Comparison of ENCODE assay signal across 1 cellular context in the genomic region with DNA sequence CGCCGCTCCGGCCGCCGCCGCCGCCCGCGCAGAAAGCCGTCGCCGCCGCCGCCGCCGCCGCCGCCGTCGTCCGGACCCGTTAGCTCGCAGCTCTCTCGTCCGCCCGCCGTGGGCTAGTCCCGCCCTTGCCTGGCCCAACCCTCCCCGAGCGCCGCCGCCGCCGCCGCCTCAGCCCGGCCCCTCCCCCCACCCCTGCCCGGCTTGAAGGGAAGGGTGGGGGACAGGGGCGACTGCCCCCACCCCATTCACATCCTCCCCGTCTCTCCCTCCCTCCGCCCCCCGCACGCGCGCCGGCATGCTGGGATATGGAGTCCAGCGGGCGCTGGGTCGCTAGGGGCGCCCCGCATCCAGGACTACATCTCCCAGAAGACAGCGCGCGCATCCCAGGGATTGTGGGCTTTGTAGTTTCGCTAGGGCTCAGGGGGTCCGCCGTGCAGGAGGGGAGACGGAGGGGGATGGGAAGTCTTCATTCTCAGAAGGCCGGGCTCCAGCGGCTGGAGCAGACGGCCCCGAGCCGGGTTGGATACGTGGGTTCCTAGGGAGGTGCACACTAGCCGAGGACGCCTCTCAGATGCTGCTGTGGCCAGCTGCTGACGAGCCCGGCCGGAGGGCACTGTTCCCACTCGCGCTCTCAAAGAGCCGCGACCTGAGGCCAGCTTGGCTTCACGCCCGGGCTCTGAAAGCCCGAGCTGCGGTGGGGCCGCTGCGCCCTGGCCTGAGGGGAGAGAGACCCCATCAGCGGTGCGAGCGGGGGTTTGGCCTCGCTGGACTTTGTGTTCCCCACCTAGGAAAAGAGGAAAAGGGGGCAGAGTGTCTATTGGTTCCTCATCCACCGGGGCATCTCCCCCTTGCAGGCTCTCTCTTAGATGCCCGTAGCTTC.
TF ChIP-seq lines count a peak whose summit lies in the region.

Gene ST3GAL2 (minus strand): TSS at position 118 of the 880 bp plus-strand sequence. CDS start 40,570 bp downstream, outside the sequence.

TF ChIP-seq in GM12878, 131 proteins besides CTCF, POLR2A, EP300 and RAD21 (continued from another document):
- TF ChIP-seq TCF3 (IDR thresholded peaks at IDR 0.05; ENCODE audit: borderline replicate concordance, insufficient read depth, low read depth, low read length): no peak
- no peak for TF ChIP-seq RAD51 (IDR thresholded peaks at IDR 0.05)
- no peak for TF ChIP-seq BRCA1 (IDR thresholded peaks at IDR 0.05; ENCODE audit: low read depth, low read length)
- TF ChIP-seq SP1 (IDR thresholded peaks at IDR 0.05; ENCODE audit: low read depth, low read length): peak; percentile 11
- TF ChIP-seq REST (IDR thresholded peaks at IDR 0.05; ENCODE audit: low read depth, low read length): no peak
- TF ChIP-seq ETV6 (conservative IDR thresholded peaks at IDR 0.05 in 1 of 2, IDR thresholded peaks at IDR 0.05 in 1 of 2; ENCODE audit: borderline replicate concordance in 1 of 2, low read depth in 1 of 2): no peak
- 0 out of 2 replicates have a peak, but pooled peaks have one; percentile 30 for TF ChIP-seq IRF3 (IDR thresholded peaks at IDR 0.05)
- no peak for TF ChIP-seq CEBPB (IDR thresholded peaks at IDR 0.05; ENCODE audit: borderline replicate concordance in 1 of 2, low read depth in 2 of 2, low read length in 2 of 2)
- no peak for TF ChIP-seq SREBF2 (IDR thresholded peaks at IDR 0.05; ENCODE audit: low read length)
- no peak for TF ChIP-seq ZZZ3 (IDR thresholded peaks at IDR 0.05; ENCODE audit: control insufficient read depth, insufficient read length, low read depth)
- peak; percentile 62; the same call in 1 of the 2 replicates for TF ChIP-seq RB1 (IDR thresholded peaks at IDR 0.05; ENCODE audit: borderline replicate concordance)
- no peak for TF ChIP-seq POU2F2 (IDR thresholded peaks at IDR 0.05; ENCODE audit: borderline replicate concordance, low read depth, low read length)
- TF ChIP-seq FOXM1 (IDR thresholded peaks at IDR 0.05; ENCODE audit: low read depth, low read length): no peak
- TF ChIP-seq SRF (IDR thresholded peaks at IDR 0.05; ENCODE audit: low read depth in 2 of 2, low read length in 2 of 2): no peak
- TF ChIP-seq PAX8 (IDR thresholded peaks at IDR 0.05): no peak
- no peak for TF ChIP-seq CBX3 (IDR thresholded peaks at IDR 0.05; ENCODE audit: borderline replicate concordance, low read depth)
- TF ChIP-seq ZNF622 (IDR thresholded peaks at IDR 0.05): no peak
- TF ChIP-seq HDAC2 (IDR thresholded peaks at IDR 0.05): no peak
- TF ChIP-seq MEF2B (IDR thresholded peaks at IDR 0.05; ENCODE audit: partially characterized antibody, poor library complexity, severe bottlenecking): peak; percentile 62
- TF ChIP-seq SIN3A (IDR thresholded peaks at IDR 0.05; ENCODE audit: low read depth, low read length): no peak; the same call in 1 of the 2 replicates
- peak; percentile 5 to 16; a peak in 2 of 4 replicates for TF ChIP-seq IKZF2 (IDR thresholded peaks at IDR 0.05)
- TF ChIP-seq ZNF384 (IDR thresholded peaks at IDR 0.05; ENCODE audit: borderline replicate concordance, low read depth, low read length): no peak
- TF ChIP-seq LARP7 (IDR thresholded peaks at IDR 0.05): peak; percentile 77
- 0 out of 2 replicates have a peak, but pooled peaks have one; percentile 16 for TF ChIP-seq EED (IDR thresholded peaks at IDR 0.05; ENCODE audit: low read depth)
- TF ChIP-seq BCL11A (IDR thresholded peaks at IDR 0.05; ENCODE audit: low read depth, low read length): no peak
- TF ChIP-seq ZNF217 (IDR thresholded peaks at IDR 0.05): no peak
- peak; percentile 59 for TF ChIP-seq NKRF (conservative IDR thresholded peaks at IDR 0.05)
- no peak for TF ChIP-seq SMC3 (IDR thresholded peaks at IDR 0.05; ENCODE audit: borderline replicate concordance, low read length)
- peak; percentile 84; the same call in 1 of the 2 replicates for TF ChIP-seq STAT1 (conservative IDR thresholded peaks at IDR 0.05)
- TF ChIP-seq RBBP5 (conservative IDR thresholded peaks at IDR 0.05): no peak
- TF ChIP-seq SREBF1 (IDR thresholded peaks at IDR 0.05; ENCODE audit: low read length): peak; percentile 91
- no peak for TF ChIP-seq KAT2A (conservative IDR thresholded peaks at IDR 0.05; ENCODE audit: control insufficient read depth, low read depth, low read length)
